ENCODE assay signal across 2 cellular contexts in the genomic region with DNA sequence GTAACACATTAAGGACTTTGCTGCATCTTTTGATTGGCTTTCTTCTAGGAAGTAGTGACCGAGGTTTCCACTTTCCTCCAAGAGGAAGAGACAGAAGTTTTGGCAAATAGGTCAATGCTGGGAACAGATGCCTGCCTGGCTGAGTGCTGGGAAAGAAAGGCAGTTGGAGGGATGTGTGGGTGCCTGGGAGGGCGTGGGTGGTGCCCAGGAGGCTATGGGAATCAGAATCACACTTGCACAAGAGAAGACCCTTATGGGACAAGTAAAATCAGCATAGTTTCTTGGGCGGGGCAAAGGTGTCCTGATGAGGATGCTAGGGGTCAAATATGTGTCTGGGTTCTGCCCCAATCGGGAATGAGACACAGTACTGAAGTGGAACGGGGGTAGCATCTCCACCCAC.
TF ChIP-seq lines count a peak whose summit lies in the region.

No MANE protein-coding gene starts in this region.

TF ChIP-seq in IMR-90, 13 proteins besides CTCF, POLR2A, EP300 and RAD21:
- TF ChIP-seq MAFK (IDR thresholded peaks at IDR 0.05; ENCODE audit: low read depth, low read length) (no peak), RFX5 (IDR thresholded peaks at IDR 0.05; ENCODE audit: low read depth, low read length) (no peak), MAZ (IDR thresholded peaks at IDR 0.05; ENCODE audit: borderline replicate concordance, low read depth, low read length) (no peak), CEBPB (IDR thresholded peaks at IDR 0.05; ENCODE audit: low read depth, low read length) (no peak), BHLHE40 (IDR thresholded peaks at IDR 0.05; ENCODE audit: low read depth, low read length) (no peak), ELK1 (IDR thresholded peaks at IDR 0.05; ENCODE audit: borderline replicate concordance, low read depth, low read length) (no peak), SMC3 (IDR thresholded peaks at IDR 0.05; ENCODE audit: low read depth, low read length) (no peak), USF2 (IDR thresholded peaks at IDR 0.05; ENCODE audit: low read depth, low read length) (no peak), FOS (IDR thresholded peaks at IDR 0.05; ENCODE audit: low read depth, low read length) (no peak), NFE2L2 (IDR thresholded peaks at IDR 0.05; ENCODE audit: low read depth, low read length) (no peak), CHD1 (IDR thresholded peaks at IDR 0.05; ENCODE audit: low read depth, low read length) (no peak), RCOR1 (IDR thresholded peaks at IDR 0.05; ENCODE audit: insufficient replicate concordance, low read length) (no peak), MXI1 (IDR thresholded peaks at IDR 0.05; ENCODE audit: borderline replicate concordance, low read depth, low read length) (no peak)

TF ChIP-seq in K562, 482 proteins besides CTCF, POLR2A, EP300 and RAD21:
- TF ChIP-seq ARHGAP35 (IDR thresholded peaks at IDR 0.05; ENCODE audit: partially characterized antibody) = no peak
- TF ChIP-seq IRF2 (CRISPR knock-in tag; IDR thresholded peaks at IDR 0.05) = no peak
- TF ChIP-seq TOE1 (IDR thresholded peaks at IDR 0.05; ENCODE audit: borderline replicate concordance) = no peak
- TF ChIP-seq TOE1 (CRISPR knock-in tag; IDR thresholded peaks at IDR 0.05; ENCODE audit: borderline replicate concordance, low read depth) = no peak
- TF ChIP-seq COPS2 (conservative IDR thresholded peaks at IDR 0.05) = no peak
- TF ChIP-seq ZNF551 (CRISPR knock-in tag; IDR thresholded peaks at IDR 0.05) = no peak
- no peak for TF ChIP-seq MED1 (CRISPR knock-in tag; IDR thresholded peaks at IDR 0.05; ENCODE audit: borderline replicate concordance)
- TF ChIP-seq ZNF830 (CRISPR knock-in tag; IDR thresholded peaks at IDR 0.05) = no peak
- TF ChIP-seq THRA (IDR thresholded peaks at IDR 0.05) = no peak
- no peak for TF ChIP-seq PHB (CRISPR knock-in tag; IDR thresholded peaks at IDR 0.05)
- no peak for TF ChIP-seq HMGN3 (IDR thresholded peaks at IDR 0.05; ENCODE audit: borderline replicate concordance, extremely low read depth, insufficient read length, low read depth, low read length)
- TF ChIP-seq RCOR1 (IDR thresholded peaks at IDR 0.05; ENCODE audit: borderline replicate concordance in 1 of 2, low read depth in 2 of 2, low read length in 2 of 2) = no peak
- no peak for TF ChIP-seq MGA (IDR thresholded peaks at IDR 0.05)
- TF ChIP-seq ZNF431 (CRISPR knock-in tag; IDR thresholded peaks at IDR 0.05) = no peak
- no peak for TF ChIP-seq NR2F6 (CRISPR knock-in tag; IDR thresholded peaks at IDR 0.05)
- TF ChIP-seq ZNF57 (CRISPR knock-in tag; IDR thresholded peaks at IDR 0.05) = no peak
- TF ChIP-seq ZNF764 (CRISPR knock-in tag; IDR thresholded peaks at IDR 0.05; ENCODE audit: low read depth) = no peak
TF ChIP-seq in K562: peak in this region for 0.
